ENCODE assay signal across 26 cellular contexts in the genomic region with DNA sequence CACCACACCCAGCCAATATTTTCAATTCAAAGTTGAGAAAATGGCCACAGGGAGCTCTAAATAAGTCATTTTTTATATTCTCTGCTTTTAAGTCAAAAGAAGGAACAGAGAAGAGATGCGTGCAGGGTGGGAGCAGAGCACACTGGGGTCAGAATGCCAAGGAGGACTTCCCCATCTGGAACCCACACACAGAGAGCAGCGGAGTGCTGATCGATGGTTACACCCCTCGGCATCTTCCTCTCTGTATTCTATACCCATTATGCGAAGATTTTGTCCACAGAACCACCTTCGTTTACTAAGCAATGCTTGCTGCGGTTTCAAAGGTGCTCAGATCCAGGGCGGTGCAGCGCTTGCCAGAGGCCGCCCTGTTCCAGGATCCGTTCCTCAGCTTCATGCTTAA.
"Had no signal": no experiment of that assay in that cellular context is flagged by ENCODE, and none has a peak within 500 bp of the region (broad histone marks: within the 10 kb centered on the region; RNA-seq: fewer than 3 reads in every experiment).

No MANE protein-coding gene starts in this region.

- DNase-seq: activated CD4-positive, alpha-beta memory T cell treated with anti-CD3 and anti-CD28 coated beads, Interleukin-2, amount 10 ng/mL, durations not matched to agents 7 days and 5 days; activated CD4-positive, alpha-beta T cell treated with anti-CD3 and anti-CD28 coated beads for 1 hour; activated CD4-positive, alpha-beta T cell treated with anti-CD3 and anti-CD28 coated beads for 4 hours; activated CD4-positive, alpha-beta T cell treated with anti-CD3 and anti-CD28 coated beads, Interleukin-2, amount 10 ng/mL, durations not matched to agents 7 days and 5 days; activated CD4-positive, alpha-beta T cell treated with anti-CD3 and anti-CD28 coated beads, Interleukin-2, amount 50 U/mL, for 4 hours; activated CD8-positive, alpha-beta memory T cell treated with anti-CD3 and anti-CD28 coated beads, Interleukin-2, amount 50 U/mL, for 4 hours; activated effector memory CD4-positive, alpha-beta T cell treated with anti-CD3 and anti-CD28 coated beads, Interleukin-2, amount 50 U/mL, for 16 hours; activated naive CD4-positive, alpha-beta T cell treated with anti-CD3 and anti-CD28 coated beads for 36 hours; activated naive CD8-positive, alpha-beta T cell treated with anti-CD3 and anti-CD28 coated beads for 36 hours; activated naive CD8-positive, alpha-beta T cell treated with anti-CD3 and anti-CD28 coated beads, Interleukin-2, amount 50 U/mL, for 24 hours; activated T-cell treated with anti-CD3 and anti-CD28 coated beads, Interleukin-2, amount 50 U/mL, for 1 hour; activated T-cell treated with anti-CD3 and anti-CD28 coated beads, Interleukin-2, amount 50 U/mL, for 48 hours; central memory CD4-positive, alpha-beta T cell; cerebellar nuclear complex; colonic mucosa; dorsolateral prefrontal cortex; effector memory CD4-positive, alpha-beta T cell; endodermal cell; foreskin fibroblast; glutamatergic neuron; T-helper 2 cell had no signal

- H3K4me1 Mint-ChIP-seq: activated CD4-positive, alpha-beta memory T cell treated with anti-CD3 and anti-CD28 coated beads, Interleukin-2, amount 10 ng/mL, durations not matched to agents 7 days and 5 days; activated CD4-positive, alpha-beta T cell treated with anti-CD3 and anti-CD28 coated beads, Interleukin-2, amount 10 ng/mL, durations not matched to agents 7 days and 5 days; brain; endodermal cell had no signal

- H3K27ac Mint-ChIP-seq: activated CD4-positive, alpha-beta memory T cell treated with anti-CD3 and anti-CD28 coated beads, Interleukin-2, amount 10 ng/mL, durations not matched to agents 7 days and 5 days; activated CD4-positive, alpha-beta T cell treated with anti-CD3 and anti-CD28 coated beads, Interleukin-2, amount 10 ng/mL, durations not matched to agents 7 days and 5 days; activated naive CD4-positive, alpha-beta T cell treated with anti-CD3 and anti-CD28 coated beads for 36 hours; activated naive CD4-positive, alpha-beta T cell treated with anti-CD3 and anti-CD28 coated beads, Interleukin-2, amount 50 U/mL, for 24 hours; activated naive CD8-positive, alpha-beta T cell treated with anti-CD3 and anti-CD28 coated beads for 36 hours; activated naive CD8-positive, alpha-beta T cell treated with anti-CD3 and anti-CD28 coated beads, Interleukin-2, amount 50 U/mL, for 24 hours; activated T-helper 1 cell treated with anti-CD3 and anti-CD28 coated beads, Interleukin-12 subunit alpha, Interleukin-12 subunit beta, Interleukin-2, Interleukin-4 antibody, amounts not matched to agents 30 ng/mL and 10 ng/mL and 1 ng/mL, durations not matched to agents 14 hours and 24 hours and 36 hours; activated T-helper 2 cell treated with anti-CD3 and anti-CD28 coated beads, Interferon-gamma antibody, Interleukin-2, Interleukin-4, amounts not matched to agents 10 μg/mL and 5 μg/mL and 100 μg/mL, durations not matched to agents 14 hours and 24 hours and 36 hours; brain; endodermal cell had no signal

- H3K36me3 Mint-ChIP-seq: activated naive CD8-positive, alpha-beta T cell treated with anti-CD3 and anti-CD28 coated beads for 36 hours had no signal

- H3K4me3 Mint-ChIP-seq: activated CD4-positive, alpha-beta memory T cell treated with anti-CD3 and anti-CD28 coated beads, Interleukin-2, amount 10 ng/mL, durations not matched to agents 7 days and 5 days; activated CD4-positive, alpha-beta T cell treated with anti-CD3 and anti-CD28 coated beads, Interleukin-2, amount 10 ng/mL, durations not matched to agents 7 days and 5 days; activated naive CD4-positive, alpha-beta T cell treated with anti-CD3 and anti-CD28 coated beads for 36 hours; activated naive CD4-positive, alpha-beta T cell treated with anti-CD3 and anti-CD28 coated beads, Interleukin-2, amount 50 U/mL, for 24 hours; activated naive CD8-positive, alpha-beta T cell treated with anti-CD3 and anti-CD28 coated beads for 36 hours; activated naive CD8-positive, alpha-beta T cell treated with anti-CD3 and anti-CD28 coated beads, Interleukin-2, amount 50 U/mL, for 24 hours; activated T-helper 1 cell treated with anti-CD3 and anti-CD28 coated beads, Interleukin-12 subunit alpha, Interleukin-12 subunit beta, Interleukin-2, Interleukin-4 antibody, amounts not matched to agents 30 ng/mL and 10 ng/mL and 1 ng/mL, durations not matched to agents 14 hours and 24 hours and 36 hours; brain; endodermal cell had no signal

- H3K9me3 Mint-ChIP-seq: activated CD4-positive, alpha-beta memory T cell treated with anti-CD3 and anti-CD28 coated beads, Interleukin-2, amount 10 ng/mL, durations not matched to agents 7 days and 5 days; activated CD4-positive, alpha-beta T cell treated with anti-CD3 and anti-CD28 coated beads, Interleukin-2, amount 10 ng/mL, durations not matched to agents 7 days and 5 days; activated naive CD4-positive, alpha-beta T cell treated with anti-CD3 and anti-CD28 coated beads for 36 hours; activated naive CD4-positive, alpha-beta T cell treated with anti-CD3 and anti-CD28 coated beads, Interleukin-2, amount 50 U/mL, for 24 hours; activated naive CD8-positive, alpha-beta T cell treated with anti-CD3 and anti-CD28 coated beads for 36 hours; activated naive CD8-positive, alpha-beta T cell treated with anti-CD3 and anti-CD28 coated beads, Interleukin-2, amount 50 U/mL, for 24 hours; activated T-helper 1 cell treated with anti-CD3 and anti-CD28 coated beads, Interleukin-12 subunit alpha, Interleukin-12 subunit beta, Interleukin-2, Interleukin-4 antibody, amounts not matched to agents 30 ng/mL and 10 ng/mL and 1 ng/mL, durations not matched to agents 14 hours and 24 hours and 36 hours; activated T-helper 2 cell treated with anti-CD3 and anti-CD28 coated beads, Interferon-gamma antibody, Interleukin-2, Interleukin-4, amounts not matched to agents 10 μg/mL and 5 μg/mL and 100 μg/mL, durations not matched to agents 14 hours and 24 hours and 36 hours; endodermal cell had no signal

- ATAC-seq: activated naive CD8-positive, alpha-beta T cell treated with anti-CD3 and anti-CD28 coated beads, Interleukin-2, amount 50 U/mL, for 24 hours; esophagus mucosa had no signal
